1 cellular context compared by ENCODE assay signal in the genomic region with DNA sequence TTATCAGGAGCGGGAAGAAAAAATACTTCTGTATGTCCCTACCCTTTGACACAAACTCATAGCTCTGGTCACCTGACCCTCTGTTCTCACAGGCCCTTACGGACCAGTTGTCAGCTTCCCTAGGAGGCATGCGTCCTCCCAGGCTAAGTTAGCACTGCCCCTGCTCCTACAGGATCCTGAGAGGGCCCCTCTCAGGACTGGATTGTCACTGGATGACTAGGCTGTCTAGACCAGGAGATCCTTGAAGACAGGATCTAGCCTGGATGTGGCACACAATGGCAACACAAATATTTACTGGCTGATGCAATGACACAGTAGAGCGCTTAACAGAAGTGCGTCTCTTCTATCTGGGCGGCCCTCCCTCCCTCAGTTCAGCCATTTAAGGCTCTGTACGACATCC.
TF ChIP-seq lines count a peak whose summit lies in the region.

No MANE protein-coding gene starts in this region.

TF ChIP-seq in WTC11, 78 proteins besides CTCF, POLR2A, EP300 and RAD21 (continued from another document):
- TF ChIP-seq, protein P1, sequence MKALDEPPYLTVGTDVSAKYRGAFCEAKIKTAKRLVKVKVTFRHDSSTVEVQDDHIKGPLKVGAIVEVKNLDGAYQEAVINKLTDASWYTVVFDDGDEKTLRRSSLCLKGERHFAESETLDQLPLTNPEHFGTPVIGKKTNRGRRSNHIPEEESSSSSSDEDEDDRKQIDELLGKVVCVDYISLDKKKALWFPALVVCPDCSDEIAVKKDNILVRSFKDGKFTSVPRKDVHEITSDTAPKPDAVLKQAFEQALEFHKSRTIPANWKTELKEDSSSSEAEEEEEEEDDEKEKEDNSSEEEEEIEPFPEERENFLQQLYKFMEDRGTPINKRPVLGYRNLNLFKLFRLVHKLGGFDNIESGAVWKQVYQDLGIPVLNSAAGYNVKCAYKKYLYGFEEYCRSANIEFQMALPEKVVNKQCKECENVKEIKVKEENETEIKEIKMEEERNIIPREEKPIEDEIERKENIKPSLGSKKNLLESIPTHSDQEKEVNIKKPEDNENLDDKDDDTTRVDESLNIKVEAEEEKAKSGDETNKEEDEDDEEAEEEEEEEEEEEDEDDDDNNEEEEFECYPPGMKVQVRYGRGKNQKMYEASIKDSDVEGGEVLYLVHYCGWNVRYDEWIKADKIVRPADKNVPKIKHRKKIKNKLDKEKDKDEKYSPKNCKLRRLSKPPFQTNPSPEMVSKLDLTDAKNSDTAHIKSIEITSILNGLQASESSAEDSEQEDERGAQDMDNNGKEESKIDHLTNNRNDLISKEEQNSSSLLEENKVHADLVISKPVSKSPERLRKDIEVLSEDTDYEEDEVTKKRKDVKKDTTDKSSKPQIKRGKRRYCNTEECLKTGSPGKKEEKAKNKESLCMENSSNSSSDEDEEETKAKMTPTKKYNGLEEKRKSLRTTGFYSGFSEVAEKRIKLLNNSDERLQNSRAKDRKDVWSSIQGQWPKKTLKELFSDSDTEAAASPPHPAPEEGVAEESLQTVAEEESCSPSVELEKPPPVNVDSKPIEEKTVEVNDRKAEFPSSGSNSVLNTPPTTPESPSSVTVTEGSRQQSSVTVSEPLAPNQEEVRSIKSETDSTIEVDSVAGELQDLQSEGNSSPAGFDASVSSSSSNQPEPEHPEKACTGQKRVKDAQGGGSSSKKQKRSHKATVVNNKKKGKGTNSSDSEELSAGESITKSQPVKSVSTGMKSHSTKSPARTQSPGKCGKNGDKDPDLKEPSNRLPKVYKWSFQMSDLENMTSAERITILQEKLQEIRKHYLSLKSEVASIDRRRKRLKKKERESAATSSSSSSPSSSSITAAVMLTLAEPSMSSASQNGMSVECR (CRISPR knock-in tag; IDR thresholded peaks at IDR 0.05; ENCODE audit: borderline replicate concordance): no peak
- TF ChIP-seq, protein P2, sequence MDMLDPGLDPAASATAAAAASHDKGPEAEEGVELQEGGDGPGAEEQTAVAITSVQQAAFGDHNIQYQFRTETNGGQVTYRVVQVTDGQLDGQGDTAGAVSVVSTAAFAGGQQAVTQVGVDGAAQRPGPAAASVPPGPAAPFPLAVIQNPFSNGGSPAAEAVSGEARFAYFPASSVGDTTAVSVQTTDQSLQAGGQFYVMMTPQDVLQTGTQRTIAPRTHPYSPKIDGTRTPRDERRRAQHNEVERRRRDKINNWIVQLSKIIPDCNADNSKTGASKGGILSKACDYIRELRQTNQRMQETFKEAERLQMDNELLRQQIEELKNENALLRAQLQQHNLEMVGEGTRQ (CRISPR knock-in tag; IDR thresholded peaks at IDR 0.05): 0 out of 2 replicates have a peak, but pooled peaks have one; percentile 13
- TF ChIP-seq, protein P3, sequence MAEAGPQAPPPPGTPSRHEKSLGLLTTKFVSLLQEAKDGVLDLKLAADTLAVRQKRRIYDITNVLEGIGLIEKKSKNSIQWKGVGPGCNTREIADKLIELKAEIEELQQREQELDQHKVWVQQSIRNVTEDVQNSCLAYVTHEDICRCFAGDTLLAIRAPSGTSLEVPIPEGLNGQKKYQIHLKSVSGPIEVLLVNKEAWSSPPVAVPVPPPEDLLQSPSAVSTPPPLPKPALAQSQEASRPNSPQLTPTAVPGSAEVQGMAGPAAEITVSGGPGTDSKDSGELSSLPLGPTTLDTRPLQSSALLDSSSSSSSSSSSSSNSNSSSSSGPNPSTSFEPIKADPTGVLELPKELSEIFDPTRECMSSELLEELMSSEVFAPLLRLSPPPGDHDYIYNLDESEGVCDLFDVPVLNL (CRISPR knock-in tag; IDR thresholded peaks at IDR 0.05; ENCODE audit: borderline replicate concordance, low read depth): no peak
- TF ChIP-seq SMAD3 (CRISPR knock-in tag; IDR thresholded peaks at IDR 0.05; ENCODE audit: borderline replicate concordance) (no peak), ZNF416 (CRISPR knock-in tag; IDR thresholded peaks at IDR 0.05) (no peak), GABPB1 (CRISPR knock-in tag; IDR thresholded peaks at IDR 0.05) (peak; percentile 98)
- TF ChIP-seq, protein P4, sequence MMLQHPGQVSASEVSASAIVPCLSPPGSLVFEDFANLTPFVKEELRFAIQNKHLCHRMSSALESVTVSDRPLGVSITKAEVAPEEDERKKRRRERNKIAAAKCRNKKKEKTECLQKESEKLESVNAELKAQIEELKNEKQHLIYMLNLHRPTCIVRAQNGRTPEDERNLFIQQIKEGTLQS (CRISPR knock-in tag; conservative IDR thresholded peaks at IDR 0.05): no peak
- TF ChIP-seq, protein P5, sequence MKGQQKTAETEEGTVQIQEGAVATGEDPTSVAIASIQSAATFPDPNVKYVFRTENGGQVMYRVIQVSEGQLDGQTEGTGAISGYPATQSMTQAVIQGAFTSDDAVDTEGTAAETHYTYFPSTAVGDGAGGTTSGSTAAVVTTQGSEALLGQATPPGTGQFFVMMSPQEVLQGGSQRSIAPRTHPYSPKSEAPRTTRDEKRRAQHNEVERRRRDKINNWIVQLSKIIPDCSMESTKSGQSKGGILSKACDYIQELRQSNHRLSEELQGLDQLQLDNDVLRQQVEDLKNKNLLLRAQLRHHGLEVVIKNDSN (CRISPR knock-in tag; IDR thresholded peaks at IDR 0.05): 0 out of 2 replicates have a peak, but pooled peaks have one; percentile 22
TF ChIP-seq in WTC11: peak in this region for 3.
